ENCODE assay signal across 22 cellular contexts in genomic region chr7:157992511-157993160, GRCh38.
"Had no signal": no experiment of that assay in that cellular context is flagged by ENCODE, and none has a peak within 500 bp of the region (broad histone marks: within the 10 kb centered on the region; RNA-seq: fewer than 3 reads in every experiment).

No MANE protein-coding gene starts in this region.

- H3K27ac ChIP-seq: SJCRH30, SK-N-MC had no signal

- H3K4me1 Mint-ChIP-seq: activated CD4-positive, alpha-beta T cell treated with anti-CD3 and anti-CD28 coated beads, Interleukin-2, amount 10 ng/mL, durations not matched to agents 24 days and 14 days; activated T-helper 17 cell treated with anti-CD3 and anti-CD28 coated beads, Interleukin-2, amount 50 U/mL, for 72 hours had no signal

- H3K9me3 ChIP-seq: MG63, SJCRH30 had no signal

- H3K4me1 ChIP-seq: SJCRH30 had no signal

- ATAC-seq: activated CD8-positive, alpha-beta T cell treated with anti-CD3 and anti-CD28 coated beads for 36 hours; activated naive CD4-positive, alpha-beta T cell treated with anti-CD3 and anti-CD28 coated beads, Interleukin-2, amount 50 U/mL, for 72 hours; activated T-cell treated with anti-CD3 and anti-CD28 coated beads, Interleukin-2, amount 50 U/mL, for 72 hours; activated T-helper 17 cell treated with anti-CD3 and anti-CD28 coated beads, Interleukin-2, amount 50 U/mL, for 72 hours had no signal

- DNase-seq: activated CD4-positive, alpha-beta T cell treated with anti-CD3 and anti-CD28 coated beads, Interleukin-2, amount 10 ng/mL, durations not matched to agents 24 days and 14 days; activated CD4-positive, alpha-beta T cell treated with anti-CD3 and anti-CD28 coated beads, Interleukin-2, amount 50 U/mL, for 4 hours; activated CD8-positive, alpha-beta T cell treated with anti-CD3 and anti-CD28 coated beads for 36 hours; activated naive CD4-positive, alpha-beta T cell; activated T-cell treated with anti-CD3 and anti-CD28 coated beads, Interleukin-2, amount 50 U/mL, for 1 hour; activated T-cell treated with anti-CD3 and anti-CD28 coated beads, Interleukin-2, amount 50 U/mL, for 72 hours; anterior cingulate cortex; caudate nucleus; Kasumi-1; KG1; MG63; NCI-H1092; NCI-H1436 treated with DMSO at 0.1 percent for 48 hours; NCI-H2029; NCI-H345; NCI-H524 treated with DMSO at 0.1 percent for 48 hours; SHP77; SJCRH30 had no signal

- H3K36me3 Mint-ChIP-seq: activated naive CD4-positive, alpha-beta T cell treated with anti-CD3 and anti-CD28 coated beads, Interleukin-2, amount 50 U/mL, for 72 hours; brain had no signal

- H3K27me3 ChIP-seq: MG63 had no signal

- H3K27ac Mint-ChIP-seq: activated CD4-positive, alpha-beta T cell treated with anti-CD3 and anti-CD28 coated beads, Interleukin-2, amount 10 ng/mL, durations not matched to agents 24 days and 14 days; activated CD8-positive, alpha-beta T cell treated with anti-CD3 and anti-CD28 coated beads for 36 hours; activated naive CD4-positive, alpha-beta T cell treated with anti-CD3 and anti-CD28 coated beads, Interleukin-2, amount 50 U/mL, for 72 hours; activated T-cell treated with anti-CD3 and anti-CD28 coated beads, Interleukin-2, amount 50 U/mL, for 72 hours; activated T-helper 17 cell treated with anti-CD3 and anti-CD28 coated beads, Interleukin-2, amount 50 U/mL, for 72 hours had no signal

- H3K27me3 Mint-ChIP-seq: activated CD4-positive, alpha-beta T cell treated with anti-CD3 and anti-CD28 coated beads, Interleukin-2, amount 10 ng/mL, durations not matched to agents 24 days and 14 days; activated CD8-positive, alpha-beta T cell treated with anti-CD3 and anti-CD28 coated beads for 36 hours; brain had no signal

- H3K4me3 Mint-ChIP-seq: activated CD4-positive, alpha-beta T cell treated with anti-CD3 and anti-CD28 coated beads, Interleukin-2, amount 10 ng/mL, durations not matched to agents 24 days and 14 days; activated CD8-positive, alpha-beta T cell treated with anti-CD3 and anti-CD28 coated beads for 36 hours; activated T-cell treated with anti-CD3 and anti-CD28 coated beads, Interleukin-2, amount 50 U/mL, for 72 hours; activated T-helper 17 cell treated with anti-CD3 and anti-CD28 coated beads, Interleukin-2, amount 50 U/mL, for 72 hours; brain had no signal

- H3K9me3 Mint-ChIP-seq: activated CD4-positive, alpha-beta T cell treated with anti-CD3 and anti-CD28 coated beads, Interleukin-2, amount 10 ng/mL, durations not matched to agents 24 days and 14 days; activated CD8-positive, alpha-beta T cell treated with anti-CD3 and anti-CD28 coated beads for 36 hours; activated naive CD4-positive, alpha-beta T cell treated with anti-CD3 and anti-CD28 coated beads, Interleukin-2, amount 50 U/mL, for 72 hours; activated T-cell treated with anti-CD3 and anti-CD28 coated beads, Interleukin-2, amount 50 U/mL, for 72 hours; activated T-helper 17 cell treated with anti-CD3 and anti-CD28 coated beads, Interleukin-2, amount 50 U/mL, for 72 hours had no signal

- H3K36me3 ChIP-seq: MG63, SJCRH30 had no signal

- H3K4me3 ChIP-seq: MG63, SJCRH30, SK-N-MC had no signal
